Comparison of ENCODE assay signal across 1 cellular context in genomic region chr6:106206905-106207304, GRCh38.
TF ChIP-seq lines count a peak whose summit lies in the region.

No MANE protein-coding gene starts in this region.

TF ChIP-seq in GM12878, 131 proteins besides CTCF, POLR2A, EP300 and RAD21 (continued from another document):
- TF ChIP-seq HSF1 (IDR thresholded peaks at IDR 0.05; ENCODE audit: low read depth, low read length) (no peak), ATF2 (IDR thresholded peaks at IDR 0.05; ENCODE audit: low read length) (peak; percentile 56; the same call in 1 of the 2 replicates), HDAC2 (IDR thresholded peaks at IDR 0.05) (no peak), MEF2A (IDR thresholded peaks at IDR 0.05; ENCODE audit: insufficient read depth, low read depth, low read length) (0 out of 2 replicates have a peak, but pooled peaks have one; percentile 53), NR2C2 (IDR thresholded peaks at IDR 0.05; ENCODE audit: borderline replicate concordance, control insufficient read depth, insufficient read length, low read depth) (no peak), NFIC (IDR thresholded peaks at IDR 0.05; ENCODE audit: low read depth, low read length) (peak; percentile 67; the same call in 1 of the 2 replicates), PML (IDR thresholded peaks at IDR 0.05; ENCODE audit: low read length) (no peak), IKZF1 (conservative IDR thresholded peaks at IDR 0.05) (no peak)
